ENCODE assay signal across 21 cellular contexts in the genomic region with DNA sequence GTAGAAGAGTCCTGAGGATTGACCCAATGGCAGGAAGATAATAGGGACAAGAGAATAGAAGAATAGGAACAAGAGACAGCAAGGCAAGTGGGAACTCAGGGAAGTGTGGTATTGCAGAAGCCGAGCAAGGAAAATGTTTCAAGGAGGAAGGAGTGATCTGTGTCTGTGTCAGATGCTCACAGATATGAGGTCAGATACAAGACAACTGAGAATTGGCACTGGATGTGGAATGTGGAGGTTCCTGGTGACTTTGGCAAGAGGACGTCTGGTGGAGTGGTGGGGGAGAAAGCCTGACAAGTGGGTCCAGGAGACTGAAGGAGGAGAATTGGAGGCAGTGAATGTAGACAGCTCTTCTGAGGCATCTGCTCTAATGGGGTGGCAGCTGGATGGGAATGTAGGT. TPM values are rescaled to one million over a fixed set of nuclear protein-coding genes. Genes with fewer than 3 reads are reported as not detected.
DNase-seq lines count a peak whose midpoint lies in the region; ATAC-seq, FAIRE-seq and TF ChIP-seq lines count a peak whose summit lies in the region.
"Had no signal": no experiment of that assay in that cellular context is flagged by ENCODE, and none has a peak within 500 bp of the region (broad histone marks: within the 10 kb centered on the region; RNA-seq: fewer than 3 reads in every experiment).

No MANE protein-coding gene starts in this region.

- H3K4me2 ChIP-seq in astrocyte (ENCODE audit: low read length), result peak overlapping the region; percentile 32
- H3K4me2 ChIP-seq: PC-9 had no signal

- ATAC-seq in right cardiac atrium (no peak), heart left ventricle (no peak), GM19397 (IDR thresholded peaks at IDR 0.05; ENCODE audit: unreplicated experiment) (no peak)
- ATAC-seq: lower lobe of right lung had no signal

- 53% methylated on average over 2 of the region's 2 CpGs for WGBS in right cardiac atrium
- WGBS in heart left ventricle, 4 donors, result 59 to 65% (median 61%) methylated on average over 2 of the region's 2 CpGs

- no peak for DNase-seq in right cardiac atrium
- DNase-seq in heart left ventricle, result no peak
- DNase-seq in astrocyte (ENCODE audit: low read depth), result no peak
- DNase-seq in islet precursor cell, result no peak
- DNase-seq in T-helper 2 cell treated with Interferon-gamma antibody and Interleukin-4, amounts not matched to agents 5 μg/mL and 100 μg/mL, for 36 hours (ENCODE audit: low spot score), result no peak
- DNase-seq in middle frontal gyrus (ENCODE audit: extremely low spot score, low spot score), result no peak
- DNase-seq: activated CD4-positive, alpha-beta T cell treated with anti-CD3 and anti-CD28 coated beads, Interleukin-2, amount 50 U/mL, for 48 hours; adrenal gland; Caco-2; lower lobe of right lung; naive B cell; NCI-H774; PC-9; stimulated activated CD4-positive, alpha-beta T cell treated with anti-CD3 and anti-CD28 coated beads, Interleukin-15, amount 100 ng/mL, for 24 hours; stimulated activated naive CD4-positive, alpha-beta T cell treated with Interleukin-2 at 50 U/mL for 16 hours had no signal

- H3K79me2 ChIP-seq in astrocyte (ENCODE audit: insufficient read depth, low read length), result no peaks in the 10 kb centered on the region

- TF ChIP-seq CTCF in heart left ventricle (IDR thresholded peaks at IDR 0.05) (no peak), astrocyte (IDR thresholded peaks at IDR 0.05; ENCODE audit: insufficient read depth, low read depth, low read length) (no peak)

- no peaks in the 10 kb centered on the region for H3K27me3 Mint-ChIP-seq in astrocyte (ENCODE audit: low read depth, unreplicated experiment)
- H3K27me3 Mint-ChIP-seq in T-helper 2 cell treated with Interferon-gamma antibody and Interleukin-4, amounts not matched to agents 5 μg/mL and 100 μg/mL, for 36 hours (ENCODE audit: low read depth), result no peaks in the 10 kb centered on the region
- H3K27me3 Mint-ChIP-seq: naive B cell had no signal

- H3K36me3 ChIP-seq in heart left ventricle, result peaks cover 0 to 51% (median 38%) of the 10 kb centered on the region in 9 donors
- peaks cover 2% of the 10 kb centered on the region for H3K36me3 ChIP-seq in astrocyte (ENCODE audit: insufficient read depth, low read length)
- H3K36me3 ChIP-seq in muscle layer of duodenum (ENCODE audit: control insufficient read depth in 1 of 2, insufficient read depth in 2 of 2, low read length in 2 of 2), result peaks cover 12 to 27% of the 10 kb centered on the region in 2 donors
- H3K36me3 ChIP-seq: prostate gland had no signal

- H3K4me1 ChIP-seq in right cardiac atrium (ENCODE audit: control insufficient read depth, insufficient read depth, low read length), result peaks cover 10% of the 10 kb centered on the region
- H3K4me1 ChIP-seq in heart left ventricle, result peaks cover 7 to 66% (median 35%) of the 10 kb centered on the region in 12 donors
- peaks cover 52% of the 10 kb centered on the region for H3K4me1 ChIP-seq in astrocyte (ENCODE audit: insufficient read depth, low read length)
- H3K4me1 ChIP-seq in muscle layer of duodenum (ENCODE audit: control insufficient read depth in 1 of 2, insufficient read depth in 2 of 2, low read length in 2 of 2), result peaks cover 0 to 36% of the 10 kb centered on the region in 2 donors
- H3K4me1 ChIP-seq: Caco-2, prostate gland had no signal

- H3K27ac ChIP-seq in right cardiac atrium (ENCODE audit: low read length) (peak overlapping the region; percentile 84), heart left ventricle (peak overlapping the region in 2 of 12 donors; percentile 18 to 23), astrocyte (ENCODE audit: low read depth, low read length) (no peak overlapping the region), muscle layer of duodenum (ENCODE audit: low read length) (peak overlapping the region; percentile 1)
- H3K27ac ChIP-seq: adrenal gland, lower lobe of right lung, PC-9, prostate gland had no signal

- H3K27ac Mint-ChIP-seq in astrocyte (ENCODE audit: unreplicated experiment), result peak overlapping the region; percentile 30
- no peak overlapping the region for H3K27ac Mint-ChIP-seq in T-helper 2 cell treated with Interferon-gamma antibody and Interleukin-4, amounts not matched to agents 5 μg/mL and 100 μg/mL, for 36 hours

- H3K4me3 ChIP-seq in right cardiac atrium (ENCODE audit: low read length) (no peak overlapping the region), heart left ventricle (no peak overlapping the region), astrocyte (ENCODE audit: insufficient read depth, low read depth, low read length) (no peak overlapping the region), muscle layer of duodenum (ENCODE audit: low read depth in 1 of 2, low read length in 2 of 2) (no peak overlapping the region)
- H3K4me3 ChIP-seq: adrenal gland, lower lobe of right lung, PC-9, prostate gland had no signal

- TF ChIP-seq POLR2A in heart left ventricle (IDR thresholded peaks at IDR 0.05), result no peak

- H3K4me1 Mint-ChIP-seq in astrocyte (ENCODE audit: low read depth, unreplicated experiment), result peaks cover 34% of the 10 kb centered on the region
- H3K4me1 Mint-ChIP-seq in T-helper 2 cell treated with Interferon-gamma antibody and Interleukin-4, amounts not matched to agents 5 μg/mL and 100 μg/mL, for 36 hours (ENCODE audit: low read depth), result peaks cover 7% of the 10 kb centered on the region

- peaks cover 17% of the 10 kb centered on the region for H3K36me3 Mint-ChIP-seq in astrocyte (ENCODE audit: low read depth, unreplicated experiment)
- H3K36me3 Mint-ChIP-seq in T-helper 2 cell treated with Interferon-gamma antibody and Interleukin-4, amounts not matched to agents 5 μg/mL and 100 μg/mL, for 36 hours (ENCODE audit: low read depth), result peaks cover 40% of the 10 kb centered on the region

- no peak overlapping the region for H2AFZ ChIP-seq in astrocyte (ENCODE audit: low read depth, low read length)
- H2AFZ ChIP-seq: PC-9 had no signal

- no peaks in the 10 kb centered on the region for H3K9me3 ChIP-seq in right cardiac atrium (ENCODE audit: control insufficient read depth, low read length)
- H3K9me3 ChIP-seq in heart left ventricle, result no peaks in the 10 kb centered on the region
- H3K9me3 ChIP-seq in astrocyte (ENCODE audit: insufficient read depth, low read depth, low read length), result no peaks in the 10 kb centered on the region
- no peaks in the 10 kb centered on the region for H3K9me3 ChIP-seq in muscle layer of duodenum (ENCODE audit: control insufficient read depth in 1 of 2, low read length in 2 of 2)
- H3K9me3 ChIP-seq: adrenal gland, Caco-2, lower lobe of right lung, prostate gland had no signal

- H3K27me3 ChIP-seq in right cardiac atrium (ENCODE audit: control insufficient read depth, insufficient read depth), result no peaks in the 10 kb centered on the region
- no peaks in the 10 kb centered on the region for H3K27me3 ChIP-seq in heart left ventricle
- H3K27me3 ChIP-seq in astrocyte (ENCODE audit: insufficient read depth, low read length), result no peaks in the 10 kb centered on the region
- H3K27me3 ChIP-seq in muscle layer of duodenum (ENCODE audit: low read depth, low read length), result no peaks in the 10 kb centered on the region
- H3K27me3 ChIP-seq: adrenal gland had no signal

- FAIRE-seq in astrocyte (lab: Jason Lieb, UNC), result peak; percentile 45
- FAIRE-seq: endometrium, frontal cortex, urothelium cell line had no signal

- intact Hi-C loops in right cardiac atrium (cut with DNase I) (no loop called here), heart left ventricle (cut with DNase I) (no loop called here)

- peak overlapping the region; percentile 1 for H3K9ac ChIP-seq in astrocyte (ENCODE audit: low read length)

- H4K20me1 ChIP-seq in astrocyte (ENCODE audit: insufficient read depth, low read length), result no peaks in the 10 kb centered on the region

- no peaks in the 10 kb centered on the region for H3K9me3 Mint-ChIP-seq in astrocyte (ENCODE audit: unreplicated experiment)
- H3K9me3 Mint-ChIP-seq in T-helper 2 cell treated with Interferon-gamma antibody and Interleukin-4, amounts not matched to agents 5 μg/mL and 100 μg/mL, for 36 hours, result no peaks in the 10 kb centered on the region
- H3K9me3 Mint-ChIP-seq: naive B cell had no signal

- H3K4me3 Mint-ChIP-seq in astrocyte (ENCODE audit: unreplicated experiment), result no peak overlapping the region
- H3K4me3 Mint-ChIP-seq in T-helper 2 cell treated with Interferon-gamma antibody and Interleukin-4, amounts not matched to agents 5 μg/mL and 100 μg/mL, for 36 hours, result no peak overlapping the region
- H3K4me3 Mint-ChIP-seq: naive B cell had no signal

RNA-seq across cellular contexts. Expression of gene GYG1, which starts 24.0 kb away (rescaled TPM):
- total RNA-seq in right cardiac atrium, result 100 to 1,000 TPM in 3 of 4 donors, 10 to 100 TPM in 1; 98.4 to 144 (median 117) TPM
- polyA plus RNA-seq in right cardiac atrium, result 123 TPM
- total RNA-seq in heart left ventricle, result 100 to 1,000 TPM in 7 of 9 donors, 10 to 100 TPM in 2; 78.2 to 190 (median 144) TPM
- polyA plus RNA-seq in heart left ventricle, result 100 to 1,000 TPM; 112 to 313 TPM
- 38.1 and 41.9 TPM in 2 replicates for total RNA-seq in astrocyte
